ENCODE assay signal across 16 cellular contexts in genomic region chr2:149029312-149029965, GRCh38. TPM values are rescaled to one million over a fixed set of nuclear protein-coding genes. Genes with fewer than 3 reads are reported as not detected.
DNase-seq lines count a peak whose midpoint lies in the region; ATAC-seq and TF ChIP-seq lines count a peak whose summit lies in the region.
"Had no signal": no experiment of that assay in that cellular context is flagged by ENCODE, and none has a peak within 500 bp of the region (broad histone marks: within the 10 kb centered on the region; RNA-seq: fewer than 3 reads in every experiment).

No MANE protein-coding gene starts in this region.

- H3K79me2 ChIP-seq in neural cell (replicated peaks; ENCODE audit: insufficient read depth, low read length) = no peaks in the 10 kb centered on the region

- H3K27me3 ChIP-seq in RWPE2 (ENCODE audit: insufficient read depth, poor library complexity, severe bottlenecking) = no peaks in the 10 kb centered on the region
- peaks cover 4% of the 10 kb centered on the region for H3K27me3 ChIP-seq in endodermal cell (ENCODE audit: control insufficient read depth, insufficient read depth, low read length, poor library complexity, severe bottlenecking)
- H3K27me3 ChIP-seq in neural cell (ENCODE audit: insufficient read depth, low read depth, low read length) = no peaks in the 10 kb centered on the region
- H3K27me3 ChIP-seq: BE2C had no signal

- H3K4me3 Mint-ChIP-seq in endodermal cell = no peak overlapping the region
- H3K4me3 Mint-ChIP-seq: CD4-positive, alpha-beta memory T cell; HFFc6 had no signal

- peaks cover 21% of the 10 kb centered on the region for H3K27me3 Mint-ChIP-seq in endodermal cell (ENCODE audit: insufficient read depth)

- H3K4me3 ChIP-seq in RWPE2 (ENCODE audit: severe bottlenecking) (no peak overlapping the region), endodermal cell (ENCODE audit: low read length) (no peak overlapping the region), neural cell (ENCODE audit: low read length) (no peak overlapping the region)
- H3K4me3 ChIP-seq: A549, GM12878 had no signal

- no peak overlapping the region for H3K9ac ChIP-seq in endodermal cell (ENCODE audit: extremely low read depth, low read length, poor library complexity, severe bottlenecking)
- no peak overlapping the region for H3K9ac ChIP-seq in neural cell (ENCODE audit: low read length)

- no peak for TF ChIP-seq EP300 in neural cell (conservative IDR thresholded peaks at IDR 0.05; ENCODE audit: poor library complexity, severe bottlenecking)

- no peaks in the 10 kb centered on the region for H3K36me3 Mint-ChIP-seq in endodermal cell (ENCODE audit: low read depth)

- H3K4me2 ChIP-seq in neural cell (ENCODE audit: low read length) = no peak overlapping the region
- H3K4me2 ChIP-seq: A549 had no signal

- H3K27ac Mint-ChIP-seq in endodermal cell = no peak overlapping the region
- H3K27ac Mint-ChIP-seq: CD4-positive, alpha-beta memory T cell; HFFc6 had no signal

- no peaks in the 10 kb centered on the region for H3K9me2 ChIP-seq in neural cell (ENCODE audit: insufficient read depth, low read length)

- H3K27ac ChIP-seq in RWPE2 (ENCODE audit: poor library complexity, severe bottlenecking) (peak overlapping the region; percentile 80), endodermal cell (ENCODE audit: low read depth, low read length) (no peak overlapping the region), neural cell (ENCODE audit: low read length) (no peak overlapping the region)
- H3K27ac ChIP-seq: A549, C4-2B, HL-60 had no signal

- H3K9me3 ChIP-seq in RWPE2 (ENCODE audit: severe bottlenecking) (no peaks in the 10 kb centered on the region), endodermal cell (ENCODE audit: control insufficient read depth, low read length) (no peaks in the 10 kb centered on the region), neural cell (ENCODE audit: low read length) (no peaks in the 10 kb centered on the region)
- H3K9me3 ChIP-seq: A549, BE2C had no signal

- H3K36me3 ChIP-seq in RWPE2 (ENCODE audit: low read depth) (no peaks in the 10 kb centered on the region), endodermal cell (ENCODE audit: control insufficient read depth, insufficient read depth, low read length) (no peaks in the 10 kb centered on the region), neural cell (ENCODE audit: insufficient read depth, low read length) (no peaks in the 10 kb centered on the region)
- H3K36me3 ChIP-seq: BE2C had no signal

- DNase-seq in RWPE2 (ENCODE audit: low spot score) (no peak), endodermal cell (peak; percentile 48), cortex of kidney (lab: John Stamatoyannopoulos, UW) (no peak)
- DNase-seq in stimulated activated CD4-positive, alpha-beta T cell treated with anti-CD3 and anti-CD28 coated beads, Interleukin-4, amount 100 ng/mL, for 4 hours = no peak
- DNase-seq: BE2C; CD4-positive, alpha-beta memory T cell; DMS79; GOT3; HCEC 1CT; HFFc6 had no signal

- peaks cover 18% of the 10 kb centered on the region for H3K4me1 Mint-ChIP-seq in endodermal cell

- no peaks in the 10 kb centered on the region for H3F3A ChIP-seq in neural cell (ENCODE audit: insufficient read depth, low read length, poor library complexity, severe bottlenecking)

- TF ChIP-seq CTCF in RWPE2 (IDR thresholded peaks at IDR 0.05; ENCODE audit: poor library complexity, severe bottlenecking) = no peak
- no peak for TF ChIP-seq CTCF in endodermal cell (conservative IDR thresholded peaks at IDR 0.05)
- no peak for TF ChIP-seq CTCF in neural cell (IDR thresholded peaks at IDR 0.05; ENCODE audit: poor library complexity, severe bottlenecking)

- no peak for TF ChIP-seq RAD21 in neural cell (conservative IDR thresholded peaks at IDR 0.05)

- no peaks in the 10 kb centered on the region for H3K9me3 Mint-ChIP-seq in endodermal cell
- H3K9me3 Mint-ChIP-seq: CD4-positive, alpha-beta memory T cell; HFFc6 had no signal

- 93 to 96% methylated on average over 7 to 11 of the region's 11 CpGs for WGBS in endodermal cell (ENCODE audit: insufficient coverage in 1 of 2, insufficient read length in 1 of 2), 2 experiments

- no peaks in the 10 kb centered on the region for H4K20me1 ChIP-seq in neural cell (ENCODE audit: insufficient read depth)

- H2AFZ ChIP-seq in neural cell (ENCODE audit: low read depth, low read length) = no peak overlapping the region

- ATAC-seq in RWPE2 (ENCODE audit: low read depth) = no peak
- ATAC-seq in GM21423 (IDR thresholded peaks at IDR 0.05; ENCODE audit: unreplicated experiment) = no peak
- ATAC-seq: A549, GM12878 had no signal

- H3K4me1 ChIP-seq in RWPE2 (ENCODE audit: insufficient read depth, poor library complexity, severe bottlenecking) (peaks cover 25% of the 10 kb centered on the region), endodermal cell (ENCODE audit: control insufficient read depth, insufficient read depth, low read length) (no peaks in the 10 kb centered on the region)
- H3K4me1 ChIP-seq: A549, BE2C had no signal

TF ChIP-seq in neural cell, 6 proteins besides CTCF, POLR2A, EP300 and RAD21:
- no peak for TF ChIP-seq REST (IDR thresholded peaks at IDR 0.05; ENCODE audit: borderline replicate concordance)
- no peak for TF ChIP-seq EZH2 (IDR thresholded peaks at IDR 0.05; ENCODE audit: borderline replicate concordance, insufficient read depth, low read length, poor library complexity, severe bottlenecking)
- peak; percentile 6 for TF ChIP-seq SMC3 (conservative IDR thresholded peaks at IDR 0.05; ENCODE audit: poor library complexity)
- TF ChIP-seq POLR2AphosphoS5 (IDR thresholded peaks at IDR 0.05) = peak; percentile 48
TF ChIP-seq in neural cell: peak in this region for 2.

RNA-seq across cellular contexts. Expression of gene LYPD6B, which starts 9.1 kb away (rescaled TPM):
- total RNA-seq in endodermal cell = 10 to 100 TPM; 12.6 to 14.5 TPM
- 5.6 TPM for polyA plus RNA-seq in endodermal cell (2013, experiment 1 of 2)
- 2.4 TPM for polyA plus RNA-seq in endodermal cell (2013, experiment 2 of 2)
- 0.68 and 7.7 TPM in 2 replicates for polyA plus RNA-seq in neural cell
- polyA minus RNA-seq in neural cell = 1.4 and 1.5 TPM in 2 replicates
- total RNA-seq: CD4-positive, alpha-beta memory T cell had no signal
- polyA plus RNA-seq: A549; CD4-positive, alpha-beta memory T cell had no signal
